Comparison of ENCODE assay signal across 9 cellular contexts in the genomic region with DNA sequence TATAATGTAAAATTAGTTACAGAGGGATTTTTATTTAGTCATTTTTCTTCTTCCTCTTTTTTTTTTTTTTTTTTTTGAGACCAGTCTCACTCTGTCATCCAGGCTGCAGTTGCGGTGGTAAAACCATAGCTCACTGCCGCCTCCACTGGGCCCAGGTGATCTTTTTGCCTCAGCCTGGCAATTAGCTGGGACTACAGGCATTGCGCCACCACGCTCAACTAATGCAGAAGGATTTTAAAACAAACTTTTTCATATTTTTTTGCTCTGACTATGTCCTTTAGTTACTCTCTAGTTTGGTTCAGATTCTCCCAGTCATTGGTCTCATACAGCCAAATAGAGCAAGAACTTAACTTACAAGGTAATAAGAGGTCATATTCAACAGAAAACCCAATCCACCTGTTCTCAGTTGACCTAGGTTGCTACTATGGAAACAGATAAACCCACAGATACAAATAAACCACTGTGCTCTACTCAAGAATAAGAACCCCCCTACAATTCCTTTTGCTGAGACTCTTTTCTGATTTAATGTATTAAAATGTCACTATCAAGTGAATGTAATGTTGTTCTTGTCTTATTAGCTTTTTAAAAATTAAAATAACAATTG. TPM values are rescaled to one million over a fixed set of nuclear protein-coding genes. Genes with fewer than 3 reads are reported as not detected.
DNase-seq lines count a peak whose midpoint lies in the region; ATAC-seq and TF ChIP-seq lines count a peak whose summit lies in the region.
"Had no signal": no experiment of that assay in that cellular context is flagged by ENCODE, and none has a peak within 500 bp of the region (broad histone marks: within the 10 kb centered on the region; RNA-seq: fewer than 3 reads in every experiment).

No MANE protein-coding gene starts in this region.

- TF ChIP-seq CTCF in CD4-positive, alpha-beta T cell (IDR thresholded peaks at IDR 0.05): no peak
- no peak for TF ChIP-seq CTCF in heart right ventricle (IDR thresholded peaks at IDR 0.05)

- no peak overlapping the region for H3K4me3 Mint-ChIP-seq in CD4-positive, alpha-beta T cell
- H3K4me3 Mint-ChIP-seq: T-helper 1 cell treated with Interleukin-12 subunit alpha and Interleukin-12 subunit beta and Interleukin-4 antibody, amounts not matched to agents 30 μg/mL and 1 μg/mL, for 36 hours had no signal

- POLR2A ChIA-PET in CD4-positive, alpha-beta T cell (lab: Charles Lee): interaction anchor here (0.9 kb wide), 1 partner anchor 78 kb away, joined by 3 read pairs; no protein-coding TSS in a partner anchor

- 79 to 93% methylated on average over 4 of the region's 4 CpGs for WGBS in heart right ventricle, 2 donors

- CTCF ChIA-PET in CD4-positive, alpha-beta T cell (lab: Charles Lee): interaction anchor here (0.6 to 2.0 kb wide), 6 partner anchors 47 to 173 kb away, joined by 3 to 5 read pairs (median 3); a partner anchor contains a TSS

- DNase-seq in CD4-positive, alpha-beta T cell: peak in 9 of 10 experiments; percentile 14 to 46 (median 28)
- DNase-seq in HT-29 (ENCODE audit: low spot score) (peak; percentile 48), activated T-cell treated with anti-CD3 and anti-CD28 coated beads for 48 hours (ENCODE audit: low read depth) (peak; percentile 29), posterior vena cava (ENCODE audit: low spot score) (no peak), heart right ventricle (no peak), NCI-H187 treated with DMSO at 0.1 percent for 48 hours (lab: John Stamatoyannopoulos, UW) (no peak)
- DNase-seq in stimulated activated CD4-positive, alpha-beta T cell treated with anti-CD3 and anti-CD28 coated beads, Interleukin-15, amount 100 ng/mL, for 24 hours: peak; percentile 58

- H3K27me3 Mint-ChIP-seq in CD4-positive, alpha-beta T cell: no peaks in the 10 kb centered on the region

- H3K36me3 ChIP-seq in heart right ventricle: no peaks in the 10 kb centered on the region

- no peaks in the 10 kb centered on the region for H3K9me3 Mint-ChIP-seq in CD4-positive, alpha-beta T cell
- H3K9me3 Mint-ChIP-seq: T-helper 1 cell treated with Interleukin-12 subunit alpha and Interleukin-12 subunit beta and Interleukin-4 antibody, amounts not matched to agents 30 μg/mL and 1 μg/mL, for 36 hours had no signal

- H3K9me3 ChIP-seq in CD4-positive, alpha-beta T cell (ENCODE audit: control insufficient read depth, low read length): no peaks in the 10 kb centered on the region
- no peaks in the 10 kb centered on the region for H3K9me3 ChIP-seq in heart right ventricle

- H3K27me3 ChIP-seq in CD4-positive, alpha-beta T cell (ENCODE audit: control insufficient read depth, insufficient read depth, low read length): no peaks in the 10 kb centered on the region
- H3K27me3 ChIP-seq in heart right ventricle: no peaks in the 10 kb centered on the region

- no peaks in the 10 kb centered on the region for H3K36me3 Mint-ChIP-seq in CD4-positive, alpha-beta T cell (ENCODE audit: low read depth)

- H3K27ac ChIP-seq in CD4-positive, alpha-beta T cell (ENCODE audit: low read depth, low read length): no peak overlapping the region
- no peak overlapping the region for H3K27ac ChIP-seq in heart right ventricle

- peak; percentile 84 for ATAC-seq in CD4-positive, alpha-beta T cell (ENCODE audit: poor library complexity)
- ATAC-seq in GM21360 (IDR thresholded peaks at IDR 0.05; ENCODE audit: unreplicated experiment): peak; percentile 98
- no peak for ATAC-seq in heart right ventricle

- H3K27ac Mint-ChIP-seq in CD4-positive, alpha-beta T cell: peak overlapping the region; percentile 10
- H3K27ac Mint-ChIP-seq: T-helper 1 cell treated with Interleukin-12 subunit alpha and Interleukin-12 subunit beta and Interleukin-4 antibody, amounts not matched to agents 30 μg/mL and 1 μg/mL, for 36 hours had no signal

- no peaks in the 10 kb centered on the region for H3K4me1 ChIP-seq in heart right ventricle

- peaks cover 23% of the 10 kb centered on the region for H3K4me1 Mint-ChIP-seq in CD4-positive, alpha-beta T cell (ENCODE audit: low read depth)

- intact Hi-C loops in CD4-positive, alpha-beta T cell (cut with DNase I, micrococcal nuclease): loop anchor here (5.0 kb wide), 4 partner anchors 65 to 250 kb away; a partner anchor contains a TSS
- intact Hi-C loops in posterior vena cava (cut with DNase I) (no loop called here), heart right ventricle (cut with DNase I) (loop anchor here in 1 of 10 donors (10.0 kb wide), 1 partner anchor 52 kb away; a partner anchor contains a TSS)

- no peak overlapping the region for H3K4me3 ChIP-seq in heart right ventricle

RNA-seq across cellular contexts. Expression of a gene that starts 50.1 kb away (rescaled TPM):
- 10 to 100 TPM; 37.6 to 43.6 TPM for total RNA-seq in CD4-positive, alpha-beta T cell
- total RNA-seq in HT-29 (2014; rRNA removed; shearing (Covaris generic)): 3.7 and 3.9 TPM in 2 replicates
- total RNA-seq in posterior vena cava: 10 to 100 TPM; 19.7 to 30.1 TPM
- total RNA-seq in heart right ventricle: 1 to 10 TPM; 1.1 to 4.3 (median 1.6) TPM
- polyA plus RNA-seq in heart right ventricle: 1 to 10 TPM in 1 of 2 donors, under 1 TPM in 1; 0.52 to 1.1 TPM

Comparison
In these comparisons a context has a peak if more than half of its experiments do, and no peak if none do; other contexts are left out.
1. ATAC-seq: peak in CD4-positive, alpha-beta T cell (single experiment) and GM21360 (single experiment); none in heart right ventricle (0 of 8).
2. DNase-seq: peak in CD4-positive, alpha-beta T cell (9 of 10), HT-29 (single experiment), activated T-cell treated with anti-CD3 and anti-CD28 coated beads for 48 hours (single experiment) and stimulated activated CD4-positive, alpha-beta T cell treated with anti-CD3 and anti-CD28 coated beads, Interleukin-15, amount 100 ng/mL, for 24 hours (single experiment); none in posterior vena cava (single experiment), heart right ventricle (0 of 2) and NCI-H187 treated with DMSO at 0.1 percent for 48 hours (single experiment).
3. intact Hi-C loops: an anchor here in CD4-positive, alpha-beta T cell (5.0 kb wide); none called in posterior vena cava.